10 cellular contexts compared by ENCODE assay signal in genomic region chrX:129979207-129979920, GRCh38. TPM values are rescaled to one million over a fixed set of nuclear protein-coding genes. Genes with fewer than 3 reads are reported as not detected.
DNase-seq lines count a peak whose midpoint lies in the region; ATAC-seq lines count a peak whose summit lies in the region.
"Had no signal": no experiment of that assay in that cellular context is flagged by ENCODE, and none has a peak within 500 bp of the region (broad histone marks: within the 10 kb centered on the region; RNA-seq: fewer than 3 reads in every experiment).

No MANE protein-coding gene starts in this region.

- H3K4me1 ChIP-seq in iPS-18a (ENCODE audit: control insufficient read depth, low read depth, low read length) = no peaks in the 10 kb centered on the region

- DNase-seq in T-helper 1 cell (no peak), T-helper 17 cell (no peak), NCI-H2029 (lab: John Stamatoyannopoulos, UW) (no peak), NCI-H524 treated with DMSO at 0.1 percent for 48 hours (lab: John Stamatoyannopoulos, UW) (no peak), mesenteric fat pad (ENCODE audit: low spot score) (no peak)
- no peak for DNase-seq in stimulated activated effector memory CD8-positive, alpha-beta T cell treated with anti-CD3 and anti-CD28 coated beads, Interleukin-12 subunit alpha, Interleukin-12 subunit beta, amount 100 ng/mL, for 72 hours (ENCODE audit: low spot score in 2 of 2)
- DNase-seq: stimulated activated CD4-positive, alpha-beta T cell treated with anti-CD3 and anti-CD28 coated beads, Interleukin-4, amount 100 ng/mL, for 1 hour had no signal

- peaks cover 10% of the 10 kb centered on the region for H3K4me1 Mint-ChIP-seq in T-helper 1 cell treated with Interleukin-12 subunit alpha and Interleukin-12 subunit beta and Interleukin-4 antibody, amounts not matched to agents 30 μg/mL and 1 μg/mL, for 36 hours (ENCODE audit: low read depth)
- peaks cover 8% of the 10 kb centered on the region for H3K4me1 Mint-ChIP-seq in T-helper 17 cell
- no peaks in the 10 kb centered on the region for H3K4me1 Mint-ChIP-seq in stimulated activated effector memory CD8-positive, alpha-beta T cell treated with anti-CD3 and anti-CD28 coated beads, Interleukin-12 subunit alpha, Interleukin-12 subunit beta, amount 100 ng/mL, for 72 hours

- H3K36me3 Mint-ChIP-seq in T-helper 1 cell treated with Interleukin-12 subunit alpha and Interleukin-12 subunit beta and Interleukin-4 antibody, amounts not matched to agents 30 μg/mL and 1 μg/mL, for 36 hours (ENCODE audit: low read depth) = no peaks in the 10 kb centered on the region
- H3K36me3 Mint-ChIP-seq in T-helper 17 cell (ENCODE audit: low read depth) = no peaks in the 10 kb centered on the region
- peaks cover 4% of the 10 kb centered on the region for H3K36me3 Mint-ChIP-seq in stimulated activated effector memory CD8-positive, alpha-beta T cell treated with anti-CD3 and anti-CD28 coated beads, Interleukin-12 subunit alpha, Interleukin-12 subunit beta, amount 100 ng/mL, for 72 hours

- peak overlapping the region; percentile 14 for H3K4me3 ChIP-seq in iPS-18a (ENCODE audit: low read length)

- H3K27me3 ChIP-seq in iPS-18a (ENCODE audit: control insufficient read depth, insufficient read depth, low read length) = peaks cover 41% of the 10 kb centered on the region

- ATAC-seq in T-helper 17 cell = no peak
- no peak for ATAC-seq in stimulated activated effector memory CD8-positive, alpha-beta T cell treated with anti-CD3 and anti-CD28 coated beads, Interleukin-12 subunit alpha, Interleukin-12 subunit beta, amount 100 ng/mL, for 72 hours

- H3K36me3 ChIP-seq in iPS-18a (ENCODE audit: control insufficient read depth, low read depth, low read length) = no peaks in the 10 kb centered on the region

- H3K9ac ChIP-seq in iPS-18a (ENCODE audit: low read length) = no peak overlapping the region
- H3K9ac ChIP-seq: KMS-11 had no signal

- peaks cover 21% of the 10 kb centered on the region for H3K27me3 Mint-ChIP-seq in T-helper 1 cell treated with Interleukin-12 subunit alpha and Interleukin-12 subunit beta and Interleukin-4 antibody, amounts not matched to agents 30 μg/mL and 1 μg/mL, for 36 hours (ENCODE audit: low read depth)
- no peaks in the 10 kb centered on the region for H3K27me3 Mint-ChIP-seq in T-helper 17 cell

- H3K9me3 Mint-ChIP-seq in T-helper 1 cell treated with Interleukin-12 subunit alpha and Interleukin-12 subunit beta and Interleukin-4 antibody, amounts not matched to agents 30 μg/mL and 1 μg/mL, for 36 hours = no peaks in the 10 kb centered on the region
- H3K9me3 Mint-ChIP-seq in stimulated activated effector memory CD8-positive, alpha-beta T cell treated with anti-CD3 and anti-CD28 coated beads, Interleukin-12 subunit alpha, Interleukin-12 subunit beta, amount 100 ng/mL, for 72 hours = no peaks in the 10 kb centered on the region

- H3K9me3 ChIP-seq in T-helper 17 cell (ENCODE audit: control insufficient read depth, low read length, poor library complexity, severe bottlenecking) (no peaks in the 10 kb centered on the region), iPS-18a (ENCODE audit: control insufficient read depth, low read depth, low read length) (no peaks in the 10 kb centered on the region)

- H3K4me3 Mint-ChIP-seq in T-helper 1 cell treated with Interleukin-12 subunit alpha and Interleukin-12 subunit beta and Interleukin-4 antibody, amounts not matched to agents 30 μg/mL and 1 μg/mL, for 36 hours = peak overlapping the region; percentile 69
- H3K4me3 Mint-ChIP-seq in T-helper 17 cell = peak overlapping the region; percentile 45
- H3K4me3 Mint-ChIP-seq in stimulated activated effector memory CD8-positive, alpha-beta T cell treated with anti-CD3 and anti-CD28 coated beads, Interleukin-12 subunit alpha, Interleukin-12 subunit beta, amount 100 ng/mL, for 72 hours = peak overlapping the region; percentile 49

- H3K27ac ChIP-seq in iPS-18a (ENCODE audit: low read length) = no peak overlapping the region
- H3K27ac ChIP-seq: KMS-11 had no signal

- no peak overlapping the region for H3K27ac Mint-ChIP-seq in T-helper 1 cell treated with Interleukin-12 subunit alpha and Interleukin-12 subunit beta and Interleukin-4 antibody, amounts not matched to agents 30 μg/mL and 1 μg/mL, for 36 hours
- H3K27ac Mint-ChIP-seq in T-helper 17 cell = no peak overlapping the region
- H3K27ac Mint-ChIP-seq in stimulated activated effector memory CD8-positive, alpha-beta T cell treated with anti-CD3 and anti-CD28 coated beads, Interleukin-12 subunit alpha, Interleukin-12 subunit beta, amount 100 ng/mL, for 72 hours = no peak overlapping the region

RNA-seq across cellular contexts. Expression of gene BCORL1, which starts 3.1 kb away (rescaled TPM):
- 10 to 100 TPM in 1 of 2 donors, 1 to 10 TPM in 1; 8.0 to 10.8 TPM for total RNA-seq in T-helper 17 cell
- 42.5 TPM for total RNA-seq in mesenteric fat pad
